Comparison of ENCODE assay signal across 32 cellular contexts in the genomic region with DNA sequence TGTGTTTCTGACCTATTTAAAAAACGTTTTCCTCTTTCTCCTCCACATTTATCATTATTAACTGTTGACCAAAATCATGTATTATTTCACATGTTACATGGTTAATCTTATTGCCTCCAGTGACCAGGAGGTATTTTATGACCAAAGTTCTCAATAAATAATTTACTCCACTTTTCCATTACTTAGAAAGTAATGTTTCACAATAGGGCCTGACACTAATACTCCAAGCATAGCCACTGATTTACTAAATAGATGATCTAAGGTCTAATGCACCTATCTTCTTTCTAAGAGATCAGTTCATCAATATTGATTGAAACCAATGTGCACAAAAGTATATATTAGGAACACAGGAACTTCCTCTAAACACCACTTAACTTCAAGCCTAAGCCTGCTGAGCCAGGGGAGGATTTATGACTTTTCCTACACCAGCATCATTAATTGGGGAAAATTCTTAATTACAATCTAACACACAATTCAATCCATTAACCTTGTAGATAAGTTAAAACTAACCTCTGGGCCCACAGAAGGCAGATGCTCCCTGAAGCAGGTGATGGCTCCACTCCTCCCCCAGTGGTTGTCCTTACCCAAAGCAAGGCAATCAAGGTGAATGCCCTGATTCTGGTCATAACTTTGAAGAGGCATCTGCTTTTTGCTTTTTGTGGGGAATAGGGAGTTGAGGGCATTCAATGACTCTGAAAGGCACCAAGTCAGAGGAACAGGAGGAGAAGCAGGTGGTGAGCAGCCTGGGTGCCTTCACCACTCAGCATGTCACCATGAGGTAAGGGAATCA. TPM values are rescaled to one million over a fixed set of nuclear protein-coding genes. Genes with fewer than 3 reads are reported as not detected.
DNase-seq lines count a peak whose midpoint lies in the region; ATAC-seq and TF ChIP-seq lines count a peak whose summit lies in the region.
"Had no signal": no experiment of that assay in that cellular context is flagged by ENCODE, and none has a peak within 500 bp of the region (broad histone marks: within the 10 kb centered on the region; RNA-seq: fewer than 3 reads in every experiment).

No MANE protein-coding gene starts in this region.

- H3K36me3 ChIP-seq in heart left ventricle, result no peaks in the 10 kb centered on the region
- H3K36me3 ChIP-seq: colonic mucosa, HAP-1, lower lobe of right lung, stomach had no signal

- H3K27me3 Mint-ChIP-seq in WTC11 (ENCODE audit: low read depth), result no peaks in the 10 kb centered on the region
- H3K27me3 Mint-ChIP-seq: activated naive CD8-positive, alpha-beta T cell treated with anti-CD3 and anti-CD28 coated beads, Interleukin-2, amount 10 ng/mL, durations not matched to agents 7 days and 5 days; natural killer cell treated with Interleukin-12 subunit alpha and Interleukin-12 subunit beta and Interleukin-15 and Interleukin-18, amount 100 ng/mL, for 72 hours had no signal

- POLR2A ChIA-PET in WTC11 (lab: Charles Lee), result no interaction called here

- peak overlapping the region in 1 of 12 donors; percentile 10 for H3K27ac ChIP-seq in heart left ventricle
- H3K27ac ChIP-seq: colonic mucosa, HL-60, lower lobe of right lung, VCaP had no signal

- no peak for TF ChIP-seq CTCF in heart left ventricle (IDR thresholded peaks at IDR 0.05)
- no peak for TF ChIP-seq CTCF in WTC11 (IDR thresholded peaks at IDR 0.05)

- no peaks in the 10 kb centered on the region for H3K9me3 ChIP-seq in heart left ventricle
- H3K9me3 ChIP-seq: colonic mucosa, HAP-1, lower lobe of right lung, stomach had no signal

- H3K4me1 Mint-ChIP-seq in WTC11, result peaks cover 11% of the 10 kb centered on the region; the same call in 1 of the 2 replicates
- H3K4me1 Mint-ChIP-seq: B cell had no signal

- peaks cover 3% of the 10 kb centered on the region; the same call in 1 of the 2 replicates for H3K36me3 Mint-ChIP-seq in WTC11
- H3K36me3 Mint-ChIP-seq: natural killer cell treated with Interleukin-12 subunit alpha and Interleukin-12 subunit beta and Interleukin-15 and Interleukin-18, amount 100 ng/mL, for 72 hours had no signal

- no peak overlapping the region for H3K4me3 Mint-ChIP-seq in WTC11
- H3K4me3 Mint-ChIP-seq: activated naive CD8-positive, alpha-beta T cell treated with anti-CD3 and anti-CD28 coated beads, Interleukin-2, amount 10 ng/mL, durations not matched to agents 7 days and 5 days; B cell; natural killer cell treated with Interleukin-12 subunit alpha and Interleukin-12 subunit beta and Interleukin-15 and Interleukin-18, amount 100 ng/mL, for 72 hours had no signal

- H3K9me3 Mint-ChIP-seq in WTC11, result no peaks in the 10 kb centered on the region
- H3K9me3 Mint-ChIP-seq: natural killer cell treated with Interleukin-12 subunit alpha and Interleukin-12 subunit beta and Interleukin-15 and Interleukin-18, amount 100 ng/mL, for 72 hours had no signal

- H3K4me1 ChIP-seq in heart left ventricle, result peaks cover 5 to 74% (median 40%) of the 10 kb centered on the region in 12 donors
- H3K4me1 ChIP-seq: colonic mucosa had no signal

- ATAC-seq in heart left ventricle (peak in 3 of 4 donors; percentile 18 to 39 (median 25)), Right ventricle myocardium superior (ENCODE audit: poor library complexity) (no peak), WTC11 (0 out of 2 replicates have a peak, but pooled peaks have one; percentile 50), left lobe of liver (peak; percentile 47), HG03097 (IDR thresholded peaks at IDR 0.05; ENCODE audit: low FRiP score, unreplicated experiment) (no peak)
- ATAC-seq: GM12878, lower lobe of right lung had no signal

- no peak for TF ChIP-seq POLR2A in heart left ventricle (IDR thresholded peaks at IDR 0.05)

- no peaks in the 10 kb centered on the region for H3K27me3 ChIP-seq in heart left ventricle
- H3K27me3 ChIP-seq: colonic mucosa, stomach had no signal

- 36 to 50% (median 37%) methylated on average over 1 of the region's 1 CpG for WGBS in heart left ventricle, 4 donors

- CTCF ChIA-PET in WTC11 (lab: Charles Lee), result no interaction called here

- intact Hi-C loops in heart left ventricle (cut with DNase I), result no loop called here
- intact Hi-C loops in Right ventricle myocardium superior (cut with DNase I), result no loop called here

- DNase-seq in heart left ventricle (no peak), Right ventricle myocardium superior (no peak), WTC11 (ENCODE audit: low spot score) (no peak), left lobe of liver (ENCODE audit: low spot score) (no peak), renal cortical epithelial cell (ENCODE audit: low read depth) (peak; percentile 71), HPDE6-E6E7 (ENCODE audit: extremely low spot score) (no peak), NCI-H1436 treated with DMSO at 0.1 percent for 48 hours (lab: John Stamatoyannopoulos, UW) (no peak)
- DNase-seq: activated CD4-positive, alpha-beta T cell treated with anti-CD3 and anti-CD28 coated beads for 48 hours; activated gamma-delta T cell treated with Interleukin-2 at 50 U/mL for 16 hours; activated naive CD8-positive, alpha-beta T cell treated with anti-CD3 and anti-CD28 coated beads, Interleukin-2, amount 10 ng/mL, durations not matched to agents 7 days and 5 days; activated T-cell treated with anti-CD3 and anti-CD28 coated beads, Interleukin-2, amount 50 U/mL, for 1 hour; aorta; colonic mucosa; DMS 273 treated with DMSO at 0.1 percent for 48 hours; effector CD4-positive, alpha-beta T cell; islet precursor cell; Karpas-422; lower lobe of right lung; NCI-H1417; NCI-H2029 treated with DMSO at 0.1 percent for 48 hours; NCI-H2227 treated with DMSO at 0.1 percent for 48 hours; NCI-H526 treated with DMSO at 0.1 percent for 48 hours; SHP77; stomach; T-helper 9 cell had no signal

- no peak overlapping the region for H3K27ac Mint-ChIP-seq in WTC11
- H3K27ac Mint-ChIP-seq: activated naive CD8-positive, alpha-beta T cell treated with anti-CD3 and anti-CD28 coated beads, Interleukin-2, amount 10 ng/mL, durations not matched to agents 7 days and 5 days; B cell; natural killer cell treated with Interleukin-12 subunit alpha and Interleukin-12 subunit beta and Interleukin-15 and Interleukin-18, amount 100 ng/mL, for 72 hours had no signal

- no peak overlapping the region for H3K4me3 ChIP-seq in heart left ventricle
- H3K4me3 ChIP-seq: colonic mucosa, GM12878, HAP-1, lower lobe of right lung, stomach had no signal

TF ChIP-seq in WTC11, 78 proteins besides CTCF, POLR2A, EP300 and RAD21:
- TF ChIP-seq FOXK1 (CRISPR knock-in tag; IDR thresholded peaks at IDR 0.05), result no peak
- no peak for TF ChIP-seq JAZF1 (CRISPR knock-in tag; IDR thresholded peaks at IDR 0.05)
- no peak for TF ChIP-seq TEAD1 (CRISPR knock-in tag; IDR thresholded peaks at IDR 0.05)
- TF ChIP-seq CREM (CRISPR knock-in tag; IDR thresholded peaks at IDR 0.05), result no peak
- TF ChIP-seq, protein P1, sequence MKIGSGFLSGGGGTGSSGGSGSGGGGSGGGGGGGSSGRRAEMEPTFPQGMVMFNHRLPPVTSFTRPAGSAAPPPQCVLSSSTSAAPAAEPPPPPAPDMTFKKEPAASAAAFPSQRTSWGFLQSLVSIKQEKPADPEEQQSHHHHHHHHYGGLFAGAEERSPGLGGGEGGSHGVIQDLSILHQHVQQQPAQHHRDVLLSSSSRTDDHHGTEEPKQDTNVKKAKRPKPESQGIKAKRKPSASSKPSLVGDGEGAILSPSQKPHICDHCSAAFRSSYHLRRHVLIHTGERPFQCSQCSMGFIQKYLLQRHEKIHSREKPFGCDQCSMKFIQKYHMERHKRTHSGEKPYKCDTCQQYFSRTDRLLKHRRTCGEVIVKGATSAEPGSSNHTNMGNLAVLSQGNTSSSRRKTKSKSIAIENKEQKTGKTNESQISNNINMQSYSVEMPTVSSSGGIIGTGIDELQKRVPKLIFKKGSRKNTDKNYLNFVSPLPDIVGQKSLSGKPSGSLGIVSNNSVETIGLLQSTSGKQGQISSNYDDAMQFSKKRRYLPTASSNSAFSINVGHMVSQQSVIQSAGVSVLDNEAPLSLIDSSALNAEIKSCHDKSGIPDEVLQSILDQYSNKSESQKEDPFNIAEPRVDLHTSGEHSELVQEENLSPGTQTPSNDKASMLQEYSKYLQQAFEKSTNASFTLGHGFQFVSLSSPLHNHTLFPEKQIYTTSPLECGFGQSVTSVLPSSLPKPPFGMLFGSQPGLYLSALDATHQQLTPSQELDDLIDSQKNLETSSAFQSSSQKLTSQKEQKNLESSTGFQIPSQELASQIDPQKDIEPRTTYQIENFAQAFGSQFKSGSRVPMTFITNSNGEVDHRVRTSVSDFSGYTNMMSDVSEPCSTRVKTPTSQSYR (CRISPR knock-in tag; IDR thresholded peaks at IDR 0.05), result no peak
- no peak for TF ChIP-seq SMAD3 (CRISPR knock-in tag; IDR thresholded peaks at IDR 0.05; ENCODE audit: borderline replicate concordance)

RNA-seq across cellular contexts. Expression of a gene that starts 33.9 kb away (rescaled TPM):
- total RNA-seq in heart left ventricle (100 to 1,000 TPM in 1 of 9 donors, 10 to 100 TPM in 8; 44.2 to 102 (median 61.5) TPM), Right ventricle myocardium superior (53.0 TPM), WTC11 (2021) (53.1 to 56.3 TPM (median 54.3 TPM) in 3 replicates), left lobe of liver (9.3 TPM), renal cortical epithelial cell (66.7 and 116 TPM in 2 replicates)
- polyA plus RNA-seq in heart left ventricle, result 10 to 100 TPM; 32.4 to 38.1 TPM

Comparison
In these comparisons a context has a peak if more than half of its experiments do, and no peak if none do; other contexts are left out.
1. ATAC-seq: peak in heart left ventricle (3 of 4), WTC11 (single experiment) and left lobe of liver (single experiment); none in Right ventricle myocardium superior (single experiment) and HG03097 (single experiment).